In the genomic region with DNA sequence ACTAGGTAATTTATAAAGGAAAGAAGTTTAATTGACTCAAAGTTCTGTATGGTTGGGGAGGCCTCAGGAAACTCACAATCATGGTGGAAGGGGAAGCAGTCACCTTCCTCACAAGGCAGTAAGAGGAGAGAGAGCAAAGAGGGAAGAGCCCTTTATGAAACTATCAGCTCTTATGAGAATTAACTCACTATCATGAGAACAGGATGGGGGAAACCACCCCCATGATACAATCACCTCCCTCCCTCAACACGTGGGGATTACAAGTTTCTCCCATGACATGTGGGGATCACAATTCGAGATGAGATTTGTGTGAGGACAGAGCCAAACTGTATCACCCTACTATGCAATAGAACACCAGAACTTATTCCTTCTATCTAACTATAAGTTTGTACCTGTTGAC, we compare ENCODE assay signal across 19 cellular contexts. TPM values are rescaled to one million over a fixed set of nuclear protein-coding genes. Genes with fewer than 3 reads are reported as not detected.
DNase-seq lines count a peak whose midpoint lies in the region; ATAC-seq lines count a peak whose summit lies in the region.
"Had no signal": no experiment of that assay in that cellular context is flagged by ENCODE, and none has a peak within 500 bp of the region (broad histone marks: within the 10 kb centered on the region; RNA-seq: fewer than 3 reads in every experiment).

No MANE protein-coding gene starts in this region.

- ATAC-seq in GM21381 (IDR thresholded peaks at IDR 0.05; ENCODE audit: unreplicated experiment) (peak; percentile 44), GM21737 (IDR thresholded peaks at IDR 0.05; ENCODE audit: unreplicated experiment) (no peak)
- ATAC-seq in activated T-cell treated with anti-CD3 and anti-CD28 coated beads, Interleukin-2, amount 50 U/mL, for 72 hours (replicated peaks in 1 of 2) = peak; percentile 46 to 70
- ATAC-seq in stimulated activated naive CD8-positive, alpha-beta T cell treated with anti-CD3 and anti-CD28 coated beads, Interleukin-15, Interleukin-2, amounts not matched to agents 100 U/mL and 50 U/mL, for 24 hours = peak; percentile 66

- no peaks in the 10 kb centered on the region for H3K27me3 Mint-ChIP-seq in activated naive CD4-positive, alpha-beta T cell treated with anti-CD3 and anti-CD28 coated beads for 36 hours (ENCODE audit: low read depth)
- H3K27me3 Mint-ChIP-seq in activated naive CD4-positive, alpha-beta T cell treated with anti-CD3 and anti-CD28 coated beads, Interleukin-2, amount 10 ng/mL, durations not matched to agents 7 days and 5 days = no peaks in the 10 kb centered on the region
- peaks cover 6% of the 10 kb centered on the region for H3K27me3 Mint-ChIP-seq in activated T-cell treated with anti-CD3 and anti-CD28 coated beads, Interleukin-2, amount 50 U/mL, for 72 hours (ENCODE audit: low read depth)

- H3K4me1 Mint-ChIP-seq in activated naive CD4-positive, alpha-beta T cell treated with anti-CD3 and anti-CD28 coated beads for 36 hours (ENCODE audit: low read depth) = peaks cover 10% of the 10 kb centered on the region
- H3K4me1 Mint-ChIP-seq in activated naive CD4-positive, alpha-beta T cell treated with anti-CD3 and anti-CD28 coated beads, Interleukin-2, amount 10 ng/mL, durations not matched to agents 7 days and 5 days = no peaks in the 10 kb centered on the region
- H3K4me1 Mint-ChIP-seq in activated T-cell treated with anti-CD3 and anti-CD28 coated beads, Interleukin-2, amount 50 U/mL, for 72 hours (ENCODE audit: low read depth) = peaks cover 38% of the 10 kb centered on the region

- DNase-seq in activated naive CD4-positive, alpha-beta T cell treated with anti-CD3 and anti-CD28 coated beads for 36 hours = peak; percentile 32
- no peak for DNase-seq in activated naive CD4-positive, alpha-beta T cell treated with anti-CD3 and anti-CD28 coated beads, Interleukin-2, amount 10 ng/mL, durations not matched to agents 7 days and 5 days
- peak in 1 of 2 donors; percentile 11 for DNase-seq in activated T-cell treated with anti-CD3 and anti-CD28 coated beads, Interleukin-2, amount 50 U/mL, for 72 hours
- no peak for DNase-seq in stimulated activated naive CD8-positive, alpha-beta T cell treated with anti-CD3 and anti-CD28 coated beads, Interleukin-15, Interleukin-2, amounts not matched to agents 100 U/mL and 50 U/mL, for 24 hours
- DNase-seq in 8988T (no peak), inferior parietal cortex (ENCODE audit: extremely low spot score) (no peak)
- DNase-seq: Caco-2; DMS79; GF-D8; NCI-H1092; NCI-H187 treated with DMSO at 0.1 percent for 48 hours; NCI-H526 treated with DMSO at 0.1 percent for 48 hours; nucleus accumbens; SK-N-SH; stimulated activated CD4-positive, alpha-beta T cell treated with anti-CD3 and anti-CD28 coated beads, Interleukin-1b, Interleukin-23, amount 100 ng/mL, for 48 hours; testis; uterus had no signal

- peaks cover 11% of the 10 kb centered on the region for H3K36me3 Mint-ChIP-seq in activated naive CD4-positive, alpha-beta T cell treated with anti-CD3 and anti-CD28 coated beads for 36 hours (ENCODE audit: low read depth)
- peaks cover 10% of the 10 kb centered on the region for H3K36me3 Mint-ChIP-seq in activated naive CD4-positive, alpha-beta T cell treated with anti-CD3 and anti-CD28 coated beads, Interleukin-2, amount 10 ng/mL, durations not matched to agents 7 days and 5 days
- peaks cover 8% of the 10 kb centered on the region in 2 donors for H3K36me3 Mint-ChIP-seq in activated T-cell treated with anti-CD3 and anti-CD28 coated beads, Interleukin-2, amount 50 U/mL, for 72 hours (ENCODE audit: insufficient read depth in 2 of 2)

- no peak overlapping the region for H3K27ac Mint-ChIP-seq in activated naive CD4-positive, alpha-beta T cell treated with anti-CD3 and anti-CD28 coated beads for 36 hours
- no peak overlapping the region for H3K27ac Mint-ChIP-seq in activated naive CD4-positive, alpha-beta T cell treated with anti-CD3 and anti-CD28 coated beads, Interleukin-2, amount 10 ng/mL, durations not matched to agents 7 days and 5 days
- H3K27ac Mint-ChIP-seq in activated T-cell treated with anti-CD3 and anti-CD28 coated beads, Interleukin-2, amount 50 U/mL, for 72 hours = peak overlapping the region; percentile 34

- intact Hi-C loops in activated naive CD4-positive, alpha-beta T cell treated with anti-CD3 and anti-CD28 coated beads for 36 hours (cut with micrococcal nuclease) = no loop called here

- peaks cover 15% of the 10 kb centered on the region for H3K9me3 Mint-ChIP-seq in activated naive CD4-positive, alpha-beta T cell treated with anti-CD3 and anti-CD28 coated beads for 36 hours
- H3K9me3 Mint-ChIP-seq in activated naive CD4-positive, alpha-beta T cell treated with anti-CD3 and anti-CD28 coated beads, Interleukin-2, amount 10 ng/mL, durations not matched to agents 7 days and 5 days = peaks cover 6% of the 10 kb centered on the region
- peaks cover 4 to 10% of the 10 kb centered on the region in 2 donors for H3K9me3 Mint-ChIP-seq in activated T-cell treated with anti-CD3 and anti-CD28 coated beads, Interleukin-2, amount 50 U/mL, for 72 hours

- CTCF ChIA-PET in activated naive CD4-positive, alpha-beta T cell treated with anti-CD3 and anti-CD28 coated beads for 36 hours (lab: Charles Lee) = interaction anchor here (2.6 kb wide), 1 partner anchor 10 kb away, joined by 6 read pairs; no protein-coding TSS in a partner anchor
- CTCF ChIA-PET in activated naive CD4-positive, alpha-beta T cell treated with anti-CD3 and anti-CD28 coated beads, Interleukin-2, amount 10 ng/mL, durations not matched to agents 7 days and 5 days (lab: Charles Lee) = no interaction called here

- H3K4me3 Mint-ChIP-seq in activated naive CD4-positive, alpha-beta T cell treated with anti-CD3 and anti-CD28 coated beads for 36 hours = no peak overlapping the region
- H3K4me3 Mint-ChIP-seq in activated naive CD4-positive, alpha-beta T cell treated with anti-CD3 and anti-CD28 coated beads, Interleukin-2, amount 10 ng/mL, durations not matched to agents 7 days and 5 days = no peak overlapping the region
- no peak overlapping the region for H3K4me3 Mint-ChIP-seq in activated T-cell treated with anti-CD3 and anti-CD28 coated beads, Interleukin-2, amount 50 U/mL, for 72 hours

RNA-seq across cellular contexts. Expression of a gene that starts 27.9 kb away (rescaled TPM):
- 10 to 100 TPM; 14.2 to 15.0 TPM for total RNA-seq in activated naive CD4-positive, alpha-beta T cell treated with anti-CD3 and anti-CD28 coated beads for 36 hours
- 10 to 100 TPM; 16.4 to 36.3 TPM for total RNA-seq in activated T-cell treated with anti-CD3 and anti-CD28 coated beads, Interleukin-2, amount 50 U/mL, for 72 hours
- total RNA-seq: Caco-2 had no signal

RNA-seq across cellular contexts. Expression of a gene that starts 32.1 kb away (rescaled TPM):
- under 1 TPM in 1 of 2 experiments, not detected in 1; 0.10 TPM for total RNA-seq in activated naive CD4-positive, alpha-beta T cell treated with anti-CD3 and anti-CD28 coated beads for 36 hours
- total RNA-seq in activated T-cell treated with anti-CD3 and anti-CD28 coated beads, Interleukin-2, amount 50 U/mL, for 72 hours = 1 to 10 TPM; 1.3 to 3.0 TPM
- total RNA-seq: Caco-2 had no signal

RNA-seq across cellular contexts. Expression of a gene that starts 40.5 kb away (rescaled TPM):
- 10 to 100 TPM; 48.9 to 51.4 TPM for total RNA-seq in activated naive CD4-positive, alpha-beta T cell treated with anti-CD3 and anti-CD28 coated beads for 36 hours
- total RNA-seq in activated T-cell treated with anti-CD3 and anti-CD28 coated beads, Interleukin-2, amount 50 U/mL, for 72 hours = 10 to 100 TPM; 48.6 to 49.9 TPM
